ENCODE assay signal across 8 cellular contexts in genomic region chr16:69563605-69564580, GRCh38. TPM values are rescaled to one million over a fixed set of nuclear protein-coding genes. Genes with fewer than 3 reads are reported as not detected.
DNase-seq lines count a peak whose midpoint lies in the region; ATAC-seq, FAIRE-seq and TF ChIP-seq lines count a peak whose summit lies in the region.

No MANE protein-coding gene starts in this region.

- peak overlapping the region; percentile 77 for H3K27ac ChIP-seq in foreskin keratinocyte

- ATAC-seq in HG02642 (IDR thresholded peaks at IDR 0.05; ENCODE audit: poor library complexity, unreplicated experiment) (peak; percentile 38), foreskin keratinocyte (peak; percentile 62)

- peaks cover 17% of the 10 kb centered on the region for H3K4me1 ChIP-seq in foreskin keratinocyte

- H3K27me3 ChIP-seq in foreskin keratinocyte, result no peaks in the 10 kb centered on the region

- peak; percentile 61; the same call in 1 of the 2 replicates for TF ChIP-seq POLR2A in GM12891 (IDR thresholded peaks at IDR 0.05; ENCODE audit: low read depth, low read length)

- FAIRE-seq in GM12891 (lab: Jason Lieb, UNC), result peak; percentile 75

- DNase-seq in GM12891 (ENCODE audit: insufficient read length, low spot score) (no peak), NOMO-1 treated with DMSO at 0.1 percent for 48 hours (lab: John Stamatoyannopoulos, UW; ENCODE audit: unreplicated experiment) (peak; percentile 89), foreskin keratinocyte (peak in 1 of 2 donors; percentile 68), anterior cingulate cortex (lab: John Stamatoyannopoulos, UW) (no peak), NCI-H2029 treated with DMSO at 0.1 percent for 48 hours (lab: John Stamatoyannopoulos, UW) (no peak)
- DNase-seq in activated CD8-positive, alpha-beta memory T cell treated with anti-CD3 and anti-CD28 coated beads, Interleukin-2, amount 50 U/mL, for 48 hours, result peak; percentile 72
- peak; percentile 11 to 30 for DNase-seq in stimulated activated CD4-positive, alpha-beta T cell treated with anti-CD3 and anti-CD28 coated beads, Interleukin-1b, Interleukin-23, amount 100 ng/mL, for 1 hour (ENCODE audit: low read depth in 2 of 2)

- TF ChIP-seq CTCF in foreskin keratinocyte (conservative IDR thresholded peaks at IDR 0.05), result peak; percentile 35

TF ChIP-seq in GM12891, 5 proteins besides CTCF, POLR2A, EP300 and RAD21:
- TF ChIP-seq POLR2AphosphoS5 (IDR thresholded peaks at IDR 0.05; ENCODE audit: low read depth, low read length) (peak; percentile 73), PAX5 (IDR thresholded peaks at IDR 0.05; ENCODE audit: insufficient read depth, low read length, severe bottlenecking) (no peak), SPI1 (IDR thresholded peaks at IDR 0.05; ENCODE audit: low read depth, low read length) (peak; percentile 82), POU2F2 (IDR thresholded peaks at IDR 0.05; ENCODE audit: low read depth, low read length) (peak; percentile 65; the same call in 1 of the 2 replicates), TAF1 (IDR thresholded peaks at IDR 0.05; ENCODE audit: low read depth, low read length) (peak; percentile 76)

RNA-seq across cellular contexts. Expression of gene NFAT5, which starts 1.9 kb away (rescaled TPM):
- 4.7 TPM for polyA plus RNA-seq in GM12891 (2012; ENCODE audit: low read depth, missing spikeins)
- 25.4 and 25.5 TPM in 2 replicates for total RNA-seq in foreskin keratinocyte
- 1.2 and 1.3 TPM in 2 replicates for polyA plus RNA-seq in foreskin keratinocyte

Comparison
In these comparisons a context has a peak if more than half of its experiments do, and no peak if none do; other contexts are left out.
1. DNase-seq: peak in NOMO-1 treated with DMSO at 0.1 percent for 48 hours (single experiment), activated CD8-positive, alpha-beta memory T cell treated with anti-CD3 and anti-CD28 coated beads, Interleukin-2, amount 50 U/mL, for 48 hours (single experiment) and stimulated activated CD4-positive, alpha-beta T cell treated with anti-CD3 and anti-CD28 coated beads, Interleukin-1b, Interleukin-23, amount 100 ng/mL, for 1 hour (2 of 2); none in GM12891 (single experiment), anterior cingulate cortex (0 of 58) and NCI-H2029 treated with DMSO at 0.1 percent for 48 hours (single experiment).